In the genomic region with DNA sequence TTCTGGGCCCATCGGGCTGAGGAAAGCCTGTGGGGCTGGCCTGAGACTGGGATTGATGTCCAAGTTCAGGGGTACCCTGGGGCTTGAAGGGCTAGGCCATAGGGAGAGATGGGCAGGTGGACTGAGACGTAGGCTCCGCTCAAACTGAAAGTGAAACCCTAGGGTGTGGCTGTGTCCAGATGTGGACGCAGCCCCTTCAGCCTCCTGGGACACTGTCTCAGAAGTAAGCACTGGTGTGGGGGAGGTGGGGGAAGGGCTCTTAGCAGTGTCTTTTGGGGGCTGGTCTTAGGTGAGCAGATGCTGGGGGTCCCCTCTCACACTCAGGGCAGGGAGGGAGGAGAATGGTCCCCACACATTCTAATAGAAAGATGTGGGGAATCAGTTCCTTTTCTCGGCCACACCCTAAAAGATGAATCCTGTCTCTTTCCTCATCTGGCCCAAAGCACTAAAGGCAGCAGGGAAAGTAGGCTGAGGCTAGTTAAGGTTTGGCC, we compare ENCODE assay signal across 9 cellular contexts. TPM values are rescaled to one million over a fixed set of nuclear protein-coding genes. Genes with fewer than 3 reads are reported as not detected.
DNase-seq lines count a peak whose midpoint lies in the region; ATAC-seq and TF ChIP-seq lines count a peak whose summit lies in the region.
"Had no signal": no experiment of that assay in that cellular context is flagged by ENCODE, and none has a peak within 500 bp of the region (broad histone marks: within the 10 kb centered on the region; RNA-seq: fewer than 3 reads in every experiment).

No MANE protein-coding gene starts in this region.

- H3K27ac Mint-ChIP-seq in effector memory CD8-positive, alpha-beta T cell = peak overlapping the region; percentile 100

- H3K4me3 Mint-ChIP-seq in effector memory CD8-positive, alpha-beta T cell = peak overlapping the region; percentile 97 to 98

- H3K27me3 Mint-ChIP-seq in effector memory CD8-positive, alpha-beta T cell = no peaks in the 10 kb centered on the region

- H3K4me1 Mint-ChIP-seq in effector memory CD8-positive, alpha-beta T cell (ENCODE audit: low read depth in 2 of 2) = peaks cover 76 to 80% of the 10 kb centered on the region in 2 donors

- no peak for TF ChIP-seq CTCF in omental fat pad (IDR thresholded peaks at IDR 0.05)

- no peaks in the 10 kb centered on the region for H3K9me3 Mint-ChIP-seq in effector memory CD8-positive, alpha-beta T cell

- DNase-seq in NOMO-1 (lab: John Stamatoyannopoulos, UW; ENCODE audit: unreplicated experiment in 2 of 2) (peak; percentile 45 to 61), NCI-H1417 (lab: John Stamatoyannopoulos, UW) (no peak), omental fat pad (ENCODE audit: low spot score) (no peak), ecto neural progenitor cell (ENCODE audit: low spot score) (no peak), occipital lobe (lab: John Stamatoyannopoulos, UW) (no peak)
- no peak for DNase-seq in effector memory CD8-positive, alpha-beta T cell
- peak; percentile 73 for DNase-seq in stimulated activated CD8-positive, alpha-beta memory T cell treated with anti-CD3 and anti-CD28 coated beads, Interleukin-4, amount 100 ng/mL, for 48 hours

- peaks cover 91% of the 10 kb centered on the region for H3K36me3 Mint-ChIP-seq in effector memory CD8-positive, alpha-beta T cell (ENCODE audit: insufficient read depth)

- peak; percentile 31 for ATAC-seq in GM18517 (IDR thresholded peaks at IDR 0.05; ENCODE audit: unreplicated experiment)
- no peak for ATAC-seq in effector memory CD8-positive, alpha-beta T cell (replicated peaks)
- no peak for ATAC-seq in omental fat pad (ENCODE audit: low FRiP score)

RNA-seq across cellular contexts. Expression of gene FMNL1, which starts 5.5 kb away (rescaled TPM):
- 10 to 100 TPM; 19.7 to 56.4 (median 38.8) TPM for total RNA-seq in omental fat pad
- 1.9 TPM for total RNA-seq in occipital lobe

RNA-seq across cellular contexts. Expression of gene SPATA32, which starts 34.7 kb away (rescaled TPM):
- total RNA-seq in omental fat pad (under 1 TPM in 1 of 4 donors, not detected in 3; 0.65 TPM), occipital lobe (not detected)
- total RNA-seq: pulmonary artery endothelial cell had no signal

Comparison
In these comparisons a context has a peak if more than half of its experiments do, and no peak if none do; other contexts are left out.
1. DNase-seq: peak in NOMO-1 (2 of 2) and stimulated activated CD8-positive, alpha-beta memory T cell treated with anti-CD3 and anti-CD28 coated beads, Interleukin-4, amount 100 ng/mL, for 48 hours (single experiment); none in effector memory CD8-positive, alpha-beta T cell (0 of 3), NCI-H1417 (0 of 3), omental fat pad (single experiment), ecto neural progenitor cell (single experiment) and occipital lobe (single experiment).